10 cellular contexts compared by ENCODE assay signal in genomic region chr11:20022363-20023081, GRCh38.
A peak's percentile ranks its signal among the peaks of the same experiment; 100 is the strongest.
DNase-seq lines count a peak whose midpoint lies in the region; ATAC-seq, FAIRE-seq and TF ChIP-seq lines count a peak whose summit lies in the region.
"Had no signal": no experiment of that assay in that cellular context is flagged by ENCODE, and none has a peak within 500 bp of the region (broad histone marks: within the 10 kb centered on the region; RNA-seq: fewer than 3 reads in every experiment).

No MANE protein-coding gene starts in this region.

- H3K9ac ChIP-seq in HUES64 (ENCODE audit: low read depth, low read length): peak overlapping the region; percentile 71
- H3K9ac ChIP-seq in astrocyte (ENCODE audit: low read length): peak overlapping the region; percentile 56

- WGBS in HUES64: 10% methylated on average over 10 of the region's 10 CpGs

- H3K4me1 ChIP-seq in HUES64 (ENCODE audit: insufficient read depth, low read length) (peaks cover 65% of the 10 kb centered on the region), astrocyte (ENCODE audit: insufficient read depth, low read length) (peaks cover 17% of the 10 kb centered on the region), left ventricle myocardium inferior (peaks cover 47% of the 10 kb centered on the region)
- H3K4me1 ChIP-seq: adrenal gland had no signal

- H3K4me2 ChIP-seq in astrocyte (ENCODE audit: low read length): peak overlapping the region; percentile 79

- no peaks in the 10 kb centered on the region for H3K9me3 ChIP-seq in HUES64 (ENCODE audit: insufficient read depth, low read depth, low read length)
- H3K9me3 ChIP-seq in astrocyte (ENCODE audit: insufficient read depth, low read depth, low read length): no peaks in the 10 kb centered on the region
- no peaks in the 10 kb centered on the region for H3K9me3 ChIP-seq in left ventricle myocardium inferior (replicated peaks)
- H3K9me3 ChIP-seq: adrenal gland had no signal

- DNase-seq in astrocyte (ENCODE audit: low read depth) (peak; percentile 75), left ventricle myocardium inferior (no peak), retinal pigment epithelial cell (ENCODE audit: low read depth) (peak; percentile 63)
- no peak for DNase-seq in activated T-cell treated with anti-CD3 and anti-CD28 coated beads, Interleukin-2, amount 50 U/mL, for 48 hours
- DNase-seq in activated CD4-positive, alpha-beta T cell treated with anti-CD3 and anti-CD28 coated beads for 36 hours: no peak
- DNase-seq: adrenal gland had no signal

- POLR2A ChIA-PET in activated CD4-positive, alpha-beta T cell treated with anti-CD3 and anti-CD28 coated beads for 36 hours (lab: Charles Lee): no interaction called here

- peak overlapping the region; percentile 77 for H3K4me3 ChIP-seq in HUES64 (ENCODE audit: low read length)
- peak overlapping the region; percentile 32 for H3K4me3 ChIP-seq in astrocyte (ENCODE audit: insufficient read depth, low read depth, low read length)
- H3K4me3 ChIP-seq in left ventricle myocardium inferior: no peak overlapping the region
- H3K4me3 ChIP-seq in retinal pigment epithelial cell (ENCODE audit: low read length): peak overlapping the region; percentile 26
- H3K4me3 ChIP-seq: adrenal gland, SK-N-MC had no signal

- H3K27ac Mint-ChIP-seq in astrocyte (ENCODE audit: unreplicated experiment): peak overlapping the region; percentile 94
- H3K27ac Mint-ChIP-seq in stimulated activated memory B cell treated with anti-CD40 and anti-IgM and Interleukin-4, amounts not matched to agents 10 μg/mL and 1 μg/mL and 100 μg/mL, for 72 hours: no peak overlapping the region
- no peak overlapping the region for H3K27ac Mint-ChIP-seq in activated CD4-positive, alpha-beta T cell treated with anti-CD3 and anti-CD28 coated beads for 36 hours

- peaks cover 50% of the 10 kb centered on the region for H3K4me1 Mint-ChIP-seq in astrocyte (ENCODE audit: low read depth, unreplicated experiment)
- no peaks in the 10 kb centered on the region for H3K4me1 Mint-ChIP-seq in stimulated activated memory B cell treated with anti-CD40 and anti-IgM and Interleukin-4, amounts not matched to agents 10 μg/mL and 1 μg/mL and 100 μg/mL, for 72 hours
- H3K4me1 Mint-ChIP-seq in activated CD4-positive, alpha-beta T cell treated with anti-CD3 and anti-CD28 coated beads for 36 hours: no peaks in the 10 kb centered on the region

- H3K36me3 Mint-ChIP-seq in astrocyte (ENCODE audit: low read depth, unreplicated experiment): no peaks in the 10 kb centered on the region
- no peaks in the 10 kb centered on the region for H3K36me3 Mint-ChIP-seq in stimulated activated memory B cell treated with anti-CD40 and anti-IgM and Interleukin-4, amounts not matched to agents 10 μg/mL and 1 μg/mL and 100 μg/mL, for 72 hours
- H3K36me3 Mint-ChIP-seq in activated CD4-positive, alpha-beta T cell treated with anti-CD3 and anti-CD28 coated beads for 36 hours (ENCODE audit: low read depth): no peaks in the 10 kb centered on the region

- H3K36me3 ChIP-seq in HUES64 (ENCODE audit: insufficient read depth, low read length): no peaks in the 10 kb centered on the region
- no peaks in the 10 kb centered on the region for H3K36me3 ChIP-seq in astrocyte (ENCODE audit: insufficient read depth, low read length)
- no peaks in the 10 kb centered on the region for H3K36me3 ChIP-seq in left ventricle myocardium inferior
- H3K36me3 ChIP-seq: adrenal gland had no signal

- CTCF ChIA-PET in activated CD4-positive, alpha-beta T cell treated with anti-CD3 and anti-CD28 coated beads for 36 hours (lab: Charles Lee): no interaction called here

- H3K4me3 Mint-ChIP-seq in astrocyte (ENCODE audit: unreplicated experiment): peak overlapping the region; percentile 93
- no peak overlapping the region for H3K4me3 Mint-ChIP-seq in stimulated activated memory B cell treated with anti-CD40 and anti-IgM and Interleukin-4, amounts not matched to agents 10 μg/mL and 1 μg/mL and 100 μg/mL, for 72 hours
- H3K4me3 Mint-ChIP-seq in activated CD4-positive, alpha-beta T cell treated with anti-CD3 and anti-CD28 coated beads for 36 hours: no peak overlapping the region

- TF ChIP-seq CTCF in astrocyte (IDR thresholded peaks at IDR 0.05; ENCODE audit: insufficient read depth, low read depth, low read length) (no peak), left ventricle myocardium inferior (IDR thresholded peaks at IDR 0.05; ENCODE audit: borderline replicate concordance) (no peak), retinal pigment epithelial cell (conservative IDR thresholded peaks at IDR 0.05; ENCODE audit: low read depth, low read length) (no peak)

- H3K27me3 Mint-ChIP-seq in astrocyte (ENCODE audit: low read depth, unreplicated experiment): no peaks in the 10 kb centered on the region
- H3K27me3 Mint-ChIP-seq in stimulated activated memory B cell treated with anti-CD40 and anti-IgM and Interleukin-4, amounts not matched to agents 10 μg/mL and 1 μg/mL and 100 μg/mL, for 72 hours: peaks cover 7% of the 10 kb centered on the region
- H3K27me3 Mint-ChIP-seq in activated CD4-positive, alpha-beta T cell treated with anti-CD3 and anti-CD28 coated beads for 36 hours: no peaks in the 10 kb centered on the region

- peaks cover 5% of the 10 kb centered on the region for H3K79me2 ChIP-seq in astrocyte (ENCODE audit: insufficient read depth, low read length)

- intact Hi-C loops in left ventricle myocardium inferior (cut with micrococcal nuclease): no loop called here
- intact Hi-C loops in activated CD4-positive, alpha-beta T cell treated with anti-CD3 and anti-CD28 coated beads for 36 hours (cut with DNase I, micrococcal nuclease): no loop called here

- H3K9me3 Mint-ChIP-seq in astrocyte (ENCODE audit: unreplicated experiment): peaks cover 2% of the 10 kb centered on the region
- H3K9me3 Mint-ChIP-seq in stimulated activated memory B cell treated with anti-CD40 and anti-IgM and Interleukin-4, amounts not matched to agents 10 μg/mL and 1 μg/mL and 100 μg/mL, for 72 hours: no peaks in the 10 kb centered on the region
- no peaks in the 10 kb centered on the region for H3K9me3 Mint-ChIP-seq in activated CD4-positive, alpha-beta T cell treated with anti-CD3 and anti-CD28 coated beads for 36 hours (ENCODE audit: low read depth)

- H2AFZ ChIP-seq in astrocyte (ENCODE audit: low read depth, low read length): peak overlapping the region; percentile 25

- no peaks in the 10 kb centered on the region for H4K20me1 ChIP-seq in astrocyte (ENCODE audit: insufficient read depth, low read length)

- H3K27me3 ChIP-seq in HUES64 (ENCODE audit: insufficient read depth, low read length) (no peaks in the 10 kb centered on the region), astrocyte (ENCODE audit: insufficient read depth, low read length) (no peaks in the 10 kb centered on the region), left ventricle myocardium inferior (ENCODE audit: low read depth) (no peaks in the 10 kb centered on the region)

- H3K27ac ChIP-seq in HUES64 (ENCODE audit: low read depth, low read length) (peak overlapping the region; percentile 89), astrocyte (ENCODE audit: low read depth, low read length) (peak overlapping the region; percentile 19), left ventricle myocardium inferior (replicated peaks) (peak overlapping the region; percentile 18)
- H3K27ac ChIP-seq: adrenal gland, SK-N-MC had no signal

- ATAC-seq in stimulated activated memory B cell treated with anti-CD40 and anti-IgM and Interleukin-4, amounts not matched to agents 10 μg/mL and 1 μg/mL and 100 μg/mL, for 72 hours: no peak
- no peak for ATAC-seq in activated CD4-positive, alpha-beta T cell treated with anti-CD3 and anti-CD28 coated beads for 36 hours
- no peak for ATAC-seq in GM21619 (IDR thresholded peaks at IDR 0.05; ENCODE audit: unreplicated experiment)

- no peak for FAIRE-seq in astrocyte (lab: Jason Lieb, UNC)

Comparison
In these comparisons a context has a peak if more than half of its experiments do, and no peak if none do; other contexts are left out.
1. H3K27ac ChIP-seq: peak in every context shown above with its lines; median percentile 89 in HUES64; 19 in astrocyte; 18 in left ventricle myocardium inferior.
2. DNase-seq: peak in astrocyte (single experiment) and retinal pigment epithelial cell (single experiment); none in left ventricle myocardium inferior (single experiment), activated T-cell treated with anti-CD3 and anti-CD28 coated beads, Interleukin-2, amount 50 U/mL, for 48 hours (0 of 2) and activated CD4-positive, alpha-beta T cell treated with anti-CD3 and anti-CD28 coated beads for 36 hours (single experiment).